14 cellular contexts compared by ENCODE assay signal in genomic region chr1:54397090-54397591, GRCh38. TPM values are rescaled to one million over a fixed set of nuclear protein-coding genes. Genes with fewer than 3 reads are reported as not detected.
A peak's percentile ranks its signal among the peaks of the same experiment; 100 is the strongest.
DNase-seq lines count a peak whose midpoint lies in the region; ATAC-seq and TF ChIP-seq lines count a peak whose summit lies in the region.
"Had no signal": no experiment of that assay in that cellular context is flagged by ENCODE, and none has a peak within 500 bp of the region (broad histone marks: within the 10 kb centered on the region; RNA-seq: fewer than 3 reads in every experiment).

No MANE protein-coding gene starts in this region.

- H3K79me2 ChIP-seq in DND-41 (ENCODE audit: insufficient read depth, low read length) (peaks cover 96% of the 10 kb centered on the region), SK-N-SH (ENCODE audit: insufficient read depth) (peaks cover 9% of the 10 kb centered on the region; the same call in 1 of the 2 replicates)

- POLR2A ChIA-PET in SK-N-SH (lab: Yijun Ruan, JAX) = no interaction called here

- H3K4me1 ChIP-seq in DND-41 (ENCODE audit: insufficient read depth, low read length) = peaks cover 17% of the 10 kb centered on the region
- H3K4me1 ChIP-seq in SK-N-SH (ENCODE audit: control insufficient read depth in 1 of 2, insufficient read depth in 2 of 2, low read depth in 1 of 2, low read length in 1 of 2) = peaks cover 0 to 32% of the 10 kb centered on the region in 2 experiments; a peak in 2 of 4 replicates
- H3K4me1 ChIP-seq in heart left ventricle = peaks cover 0 to 83% (median 30%) of the 10 kb centered on the region in 12 donors

- no peak for TF ChIP-seq CTCF in DND-41 (IDR thresholded peaks at IDR 0.05; ENCODE audit: borderline replicate concordance, extremely low read depth, low read length, poor library complexity, severe bottlenecking)
- TF ChIP-seq CTCF in SK-N-SH (IDR thresholded peaks at IDR 0.05) = no peak
- TF ChIP-seq CTCF in heart left ventricle (IDR thresholded peaks at IDR 0.05) = no peak
- no peak for TF ChIP-seq CTCF in progenitor cell of endocrine pancreas (IDR thresholded peaks at IDR 0.05; ENCODE audit: unreplicated experiment)
- no peak for TF ChIP-seq CTCF in lower leg skin (IDR thresholded peaks at IDR 0.05)

- ATAC-seq in DND-41 (ENCODE audit: insufficient read depth, low read depth) (no peak), heart left ventricle (peak; percentile 89 to 97 (median 96)), HG03521 (IDR thresholded peaks at IDR 0.05; ENCODE audit: unreplicated experiment) (no peak), HG02840 (IDR thresholded peaks at IDR 0.05; ENCODE audit: low FRiP score, unreplicated experiment) (no peak)
- ATAC-seq: activated CD8-positive, alpha-beta memory T cell treated with anti-CD3 and anti-CD28 coated beads, Interleukin-2, amount 10 ng/mL, durations not matched to agents 7 days and 5 days had no signal

- H3K9ac ChIP-seq in DND-41 (ENCODE audit: low read depth, low read length) (no peak overlapping the region), SK-N-SH (no peak overlapping the region)

- 0 out of 2 replicates have a peak overlapping the region, but pooled peaks have one; percentile 14 for H3K27ac ChIP-seq in DND-41 (ENCODE audit: low read length)
- H3K27ac ChIP-seq in SK-N-SH (ENCODE audit: low read depth in 2 of 2, low read length in 1 of 2) = peak overlapping the region in 1 of 2 experiments; percentile 74; a peak in 2 of 4 replicates
- H3K27ac ChIP-seq in heart left ventricle = peak overlapping the region in 11 of 12 donors; percentile 7 to 80 (median 71)

- H2AFZ ChIP-seq in DND-41 (ENCODE audit: low read depth, low read length) = no peak overlapping the region
- no peak overlapping the region for H2AFZ ChIP-seq in SK-N-SH (ENCODE audit: low read depth)

- H4K20me1 ChIP-seq in DND-41 (ENCODE audit: insufficient read depth, low read length) = peaks cover 76% of the 10 kb centered on the region
- H4K20me1 ChIP-seq in SK-N-SH (ENCODE audit: insufficient read depth) = peaks cover 5% of the 10 kb centered on the region; the same call in 1 of the 2 replicates

- no peaks in the 10 kb centered on the region for H3K9me3 Mint-ChIP-seq in progenitor cell of endocrine pancreas (ENCODE audit: low read depth)

- H3K4me2 ChIP-seq in DND-41 (ENCODE audit: insufficient read depth, low read length) (no peak overlapping the region), SK-N-SH (no peak overlapping the region)

- H3K36me3 ChIP-seq in DND-41 (ENCODE audit: insufficient read depth, low read length) = peaks cover 93% of the 10 kb centered on the region
- H3K36me3 ChIP-seq in SK-N-SH (replicated peaks in 1 of 2; ENCODE audit: control insufficient read depth in 1 of 2, insufficient read depth in 2 of 2, low read length in 1 of 2) = peaks cover 44 to 72% of the 10 kb centered on the region in 2 experiments
- peaks cover 0 to 87% (median 59%) of the 10 kb centered on the region in 9 donors for H3K36me3 ChIP-seq in heart left ventricle

- no peak overlapping the region for H3K4me3 Mint-ChIP-seq in progenitor cell of endocrine pancreas (ENCODE audit: low read depth)
- H3K4me3 Mint-ChIP-seq: activated CD8-positive, alpha-beta memory T cell treated with anti-CD3 and anti-CD28 coated beads, Interleukin-2, amount 10 ng/mL, durations not matched to agents 7 days and 5 days; activated naive CD8-positive, alpha-beta T cell had no signal

- peak overlapping the region; percentile 87 for H3K27ac Mint-ChIP-seq in progenitor cell of endocrine pancreas
- H3K27ac Mint-ChIP-seq: activated CD8-positive, alpha-beta memory T cell treated with anti-CD3 and anti-CD28 coated beads, Interleukin-2, amount 10 ng/mL, durations not matched to agents 7 days and 5 days had no signal

- CTCF ChIA-PET in SK-N-SH (lab: Yijun Ruan, JAX) = interaction anchor here (0.6 to 2.8 kb wide), 8 partner anchors 8 to 311 kb away, joined by 3 to 6 read pairs (median 3); no protein-coding TSS in a partner anchor

- peak; percentile 10; the same call in 1 of the 2 replicates for TF ChIP-seq RAD21 in SK-N-SH (IDR thresholded peaks at IDR 0.05; ENCODE audit: low read length)

- no peaks in the 10 kb centered on the region for H3F3A ChIP-seq in SK-N-SH (replicated peaks; ENCODE audit: insufficient read depth)

- H3K4me3 ChIP-seq in DND-41 (ENCODE audit: low read depth in 1 of 2, low read length in 2 of 2) (no peak overlapping the region), SK-N-SH (ENCODE audit: low read depth in 2 of 2, low read length in 1 of 2) (no peak overlapping the region), heart left ventricle (no peak overlapping the region), lower leg skin (ENCODE audit: low read depth, poor library complexity, severe bottlenecking) (no peak overlapping the region)

- peak in 1 of 2 experiments; percentile 42; a peak in 2 of 4 replicates for TF ChIP-seq EP300 in SK-N-SH (IDR thresholded peaks at IDR 0.05; ENCODE audit: borderline replicate concordance in 1 of 2, low read depth in 1 of 2, low read length in 1 of 2)

- H3K9me2 ChIP-seq in SK-N-SH = no peaks in the 10 kb centered on the region

- H3K4me1 Mint-ChIP-seq in progenitor cell of endocrine pancreas (ENCODE audit: low read depth) = peaks cover 42% of the 10 kb centered on the region

- intact Hi-C loops in heart left ventricle (cut with DNase I) (loop anchor here in 4 of 10 donors (1.0 to 5.0 kb wide), 4 partner anchors 17 to 75 kb away; no protein-coding TSS in a partner anchor), lower leg skin (cut with DNase I; ENCODE audit: low total_unique reads) (no loop called here)

- H3K36me3 Mint-ChIP-seq in progenitor cell of endocrine pancreas (ENCODE audit: insufficient read depth) = peaks cover 58% of the 10 kb centered on the region

- H3K9me3 ChIP-seq in DND-41 (ENCODE audit: insufficient read depth, low read length, severe bottlenecking) = no peaks in the 10 kb centered on the region
- H3K9me3 ChIP-seq in SK-N-SH = no peaks in the 10 kb centered on the region
- H3K9me3 ChIP-seq in heart left ventricle = no peaks in the 10 kb centered on the region

- 64% methylated on average over 3 of the region's 5 CpGs for WGBS in SK-N-SH (ENCODE audit: low lambda C conversion rate)
- WGBS in heart left ventricle, 4 donors = 34 to 65% (median 41%) methylated on average over 5 of the region's 5 CpGs
- 45 to 57% methylated on average over 5 of the region's 5 CpGs for WGBS in lower leg skin, 2 donors

- TF ChIP-seq POLR2A in heart left ventricle (IDR thresholded peaks at IDR 0.05) (no peak), lower leg skin (IDR thresholded peaks at IDR 0.05) (no peak)

- H3K27me3 ChIP-seq in DND-41 (ENCODE audit: insufficient read depth, low read length, poor library complexity) (no peaks in the 10 kb centered on the region), SK-N-SH (ENCODE audit: insufficient read depth) (no peaks in the 10 kb centered on the region), heart left ventricle (no peaks in the 10 kb centered on the region)

- DNase-seq in DND-41 (no peak), SK-N-SH (peak; percentile 74), heart left ventricle (peak; percentile 74 to 90 (median 77)), progenitor cell of endocrine pancreas (ENCODE audit: low spot score, unreplicated experiment) (no peak), dedifferentiated amniotic fluid mesenchymal stem cell (ENCODE audit: extremely low spot score) (no peak), lower leg skin (ENCODE audit: low spot score in 2 of 2) (no peak)
- DNase-seq: activated CD8-positive, alpha-beta memory T cell treated with anti-CD3 and anti-CD28 coated beads, Interleukin-2, amount 10 ng/mL, durations not matched to agents 7 days and 5 days; GDM1; mesenchymal stem cell; NCI-H2081 treated with DMSO at 0.1 percent for 48 hours; T-helper 9 cell had no signal

- no peaks in the 10 kb centered on the region for H3K27me3 Mint-ChIP-seq in progenitor cell of endocrine pancreas
- H3K27me3 Mint-ChIP-seq: activated CD8-positive, alpha-beta memory T cell treated with anti-CD3 and anti-CD28 coated beads, Interleukin-2, amount 10 ng/mL, durations not matched to agents 7 days and 5 days; activated naive CD8-positive, alpha-beta T cell had no signal

TF ChIP-seq in SK-N-SH, 30 proteins besides CTCF, POLR2A, EP300 and RAD21 (continues in another document):
- TF ChIP-seq EZH2phosphoT487 (IDR thresholded peaks at IDR 0.05; ENCODE audit: borderline replicate concordance, low read depth) (no peak), ZBTB33 (IDR thresholded peaks at IDR 0.05; ENCODE audit: borderline replicate concordance, low read depth) (no peak)

RNA-seq across cellular contexts. Expression of gene SSBP3, which starts 9.1 kb away (rescaled TPM):
- 18.0 and 26.2 TPM in 2 replicates for polyA plus RNA-seq in SK-N-SH (2012; rRNA removed)
- polyA plus RNA-seq in SK-N-SH (2012; cell fraction: cytosol; rRNA removed) = 15.6 and 23.2 TPM in 2 replicates
- polyA plus RNA-seq in SK-N-SH (2012; cell fraction: nucleus; rRNA removed) = 11.7 and 18.1 TPM in 2 replicates
- total RNA-seq in heart left ventricle = 10 to 100 TPM; 20.8 to 61.8 (median 48.3) TPM
- 10 to 100 TPM; 21.4 to 30.7 TPM for polyA plus RNA-seq in heart left ventricle
- 149 and 161 TPM in 2 replicates for total RNA-seq in progenitor cell of endocrine pancreas
- total RNA-seq in lower leg skin = 10 to 100 TPM; 19.3 to 40.5 (median 31.3) TPM

Comparison
In these comparisons a context has a peak if more than half of its experiments do, and no peak if none do; other contexts are left out.
1. ATAC-seq: peak in heart left ventricle (4 of 4); none in DND-41 (single experiment), HG03521 (single experiment) and HG02840 (single experiment).
2. DNase-seq: peak in SK-N-SH (single experiment) and heart left ventricle (5 of 5); none in DND-41 (single experiment), progenitor cell of endocrine pancreas (single experiment), dedifferentiated amniotic fluid mesenchymal stem cell (single experiment) and lower leg skin (0 of 2).